20 cellular contexts compared by ENCODE assay signal in genomic region chr3:10443272-10443671, GRCh38.
"Had no signal": no experiment of that assay in that cellular context is flagged by ENCODE, and none has a peak within 500 bp of the region (broad histone marks: within the 10 kb centered on the region; RNA-seq: fewer than 3 reads in every experiment).

No MANE protein-coding gene starts in this region.

- ATAC-seq: left lung; stimulated activated memory B cell treated with anti-CD40 and anti-IgM and Interleukin-4, amounts not matched to agents 10 μg/mL and 1 μg/mL and 100 μg/mL, for 72 hours had no signal

- DNase-seq: activated CD4-positive, alpha-beta T cell treated with anti-CD3 and anti-CD28 coated beads, Interleukin-2, amount 50 U/mL, for 1 hour; activated CD4-positive, CD25-positive, alpha-beta regulatory T cell treated with anti-CD3 and anti-CD28 coated beads, Interleukin-2, amount 50 U/mL, for 72 hours; activated CD8-positive, alpha-beta memory T cell treated with anti-CD3 and anti-CD28 coated beads, Interleukin-2, amount 50 U/mL, for 4 hours; activated effector memory CD4-positive, alpha-beta T cell treated with anti-CD3 and anti-CD28 coated beads, Interleukin-2, amount 50 U/mL, for 16 hours; activated naive CD4-positive, alpha-beta T cell treated with anti-CD3 and anti-CD28 coated beads, Interleukin-2, amount 50 U/mL, for 16 hours; activated T-cell treated with anti-CD3 and anti-CD28 coated beads, Interleukin-2, amount 50 U/mL, for 48 hours; adrenal gland; cerebellar nuclear complex; cortex of kidney; kidney; left lung; midbrain; nucleus accumbens; sigmoid colon; stimulated activated CD4-positive, alpha-beta T cell treated with anti-CD3 and anti-CD28 coated beads, Interleukin-4, amount 100 ng/mL, for 4 hours; T1000 had no signal

- H3K9me3 ChIP-seq: adrenal gland, left lung, sigmoid colon, thoracic aorta had no signal

- FAIRE-seq: endometrium, frontal cortex, kidney had no signal

- H3K27ac ChIP-seq: adrenal gland, left lung, sigmoid colon, thoracic aorta had no signal

- H3K4me3 ChIP-seq: adrenal gland, left lung, sigmoid colon, thoracic aorta had no signal

- H3K36me3 ChIP-seq: adrenal gland, left lung, sigmoid colon, thoracic aorta had no signal

- H3K27me3 ChIP-seq: adrenal gland had no signal

- H3K4me1 ChIP-seq: adrenal gland, left lung, sigmoid colon had no signal
